ENCODE assay signal across 1 cellular context in the genomic region with DNA sequence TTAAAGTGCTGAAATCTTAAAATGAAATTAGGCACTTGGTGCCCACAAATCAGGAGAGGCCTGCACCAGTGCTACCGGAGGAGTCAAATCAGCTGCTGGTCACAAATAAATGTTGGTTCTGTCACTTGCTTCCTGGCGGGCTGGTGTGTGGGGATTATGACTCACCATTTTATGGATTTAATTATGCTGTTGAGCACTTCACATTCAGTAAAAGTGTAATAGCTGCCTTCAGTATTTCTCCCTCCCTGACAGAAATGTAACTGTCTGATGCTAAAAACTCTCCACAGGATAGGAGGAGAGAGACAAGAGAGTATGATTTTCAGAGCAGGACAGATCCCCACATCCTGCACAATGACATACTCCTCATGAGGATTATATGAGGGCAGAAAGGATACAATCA.
TF ChIP-seq lines count a peak whose summit lies in the region.

No MANE protein-coding gene starts in this region.

TF ChIP-seq in HEK293, 187 proteins besides CTCF, POLR2A, EP300 and RAD21 (continued from another document and continues in another):
- TF ChIP-seq, protein P1, sequence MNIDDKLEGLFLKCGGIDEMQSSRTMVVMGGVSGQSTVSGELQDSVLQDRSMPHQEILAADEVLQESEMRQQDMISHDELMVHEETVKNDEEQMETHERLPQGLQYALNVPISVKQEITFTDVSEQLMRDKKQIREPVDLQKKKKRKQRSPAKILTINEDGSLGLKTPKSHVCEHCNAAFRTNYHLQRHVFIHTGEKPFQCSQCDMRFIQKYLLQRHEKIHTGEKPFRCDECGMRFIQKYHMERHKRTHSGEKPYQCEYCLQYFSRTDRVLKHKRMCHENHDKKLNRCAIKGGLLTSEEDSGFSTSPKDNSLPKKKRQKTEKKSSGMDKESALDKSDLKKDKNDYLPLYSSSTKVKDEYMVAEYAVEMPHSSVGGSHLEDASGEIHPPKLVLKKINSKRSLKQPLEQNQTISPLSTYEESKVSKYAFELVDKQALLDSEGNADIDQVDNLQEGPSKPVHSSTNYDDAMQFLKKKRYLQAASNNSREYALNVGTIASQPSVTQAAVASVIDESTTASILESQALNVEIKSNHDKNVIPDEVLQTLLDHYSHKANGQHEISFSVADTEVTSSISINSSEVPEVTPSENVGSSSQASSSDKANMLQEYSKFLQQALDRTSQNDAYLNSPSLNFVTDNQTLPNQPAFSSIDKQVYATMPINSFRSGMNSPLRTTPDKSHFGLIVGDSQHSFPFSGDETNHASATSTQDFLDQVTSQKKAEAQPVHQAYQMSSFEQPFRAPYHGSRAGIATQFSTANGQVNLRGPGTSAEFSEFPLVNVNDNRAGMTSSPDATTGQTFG (tag by site-specific recombination; IDR thresholded peaks at IDR 0.05; ENCODE audit: borderline replicate concordance): no peak
- TF ChIP-seq GFI1B (tag by site-specific recombination; IDR thresholded peaks at IDR 0.05) (no peak), TRIM28 (IDR thresholded peaks at IDR 0.05; ENCODE audit: borderline replicate concordance, low read length) (peak; percentile 61), HOXC10 (CRISPR knock-in tag; IDR thresholded peaks at IDR 0.05) (no peak), YY1 (tag by site-specific recombination; IDR thresholded peaks at IDR 0.05) (no peak), ZNF202 (tag by site-specific recombination; IDR thresholded peaks at IDR 0.05; ENCODE audit: borderline replicate concordance) (no peak), ZNF768 (tag by site-specific recombination; IDR thresholded peaks at IDR 0.05) (no peak), ZNF830 (tag by site-specific recombination; IDR thresholded peaks at IDR 0.05; ENCODE audit: low read depth) (no peak), ZNF561 (tag by site-specific recombination; IDR thresholded peaks at IDR 0.05; ENCODE audit: borderline replicate concordance) (peak; percentile 59; the same call in 1 of the 2 replicates), GLIS1 (tag by site-specific recombination; IDR thresholded peaks at IDR 0.05) (peak; percentile 24; the same call in 1 of the 2 replicates), ZNF394 (tag by site-specific recombination; IDR thresholded peaks at IDR 0.05; ENCODE audit: borderline replicate concordance) (no peak), ZNF623 (tag by site-specific recombination; IDR thresholded peaks at IDR 0.05) (no peak), ZNF239 (tag by site-specific recombination; IDR thresholded peaks at IDR 0.05) (no peak), ZNF248 (tag by site-specific recombination; IDR thresholded peaks at IDR 0.05) (no peak), ZNF350 (tag by site-specific recombination; IDR thresholded peaks at IDR 0.05) (no peak), ZBTB8A (tag by site-specific recombination; IDR thresholded peaks at IDR 0.05) (peak; percentile 37; the same call in 1 of the 2 replicates), ZBTB7A (tag by site-specific recombination; IDR thresholded peaks at IDR 0.05; ENCODE audit: low read depth) (no peak), ZNF658 (tag by site-specific recombination; IDR thresholded peaks at IDR 0.05) (no peak), ZNF501 (tag by site-specific recombination; IDR thresholded peaks at IDR 0.05) (no peak), KLF1 (tag by site-specific recombination; IDR thresholded peaks at IDR 0.05) (no peak), KLF8 (tag by site-specific recombination; IDR thresholded peaks at IDR 0.05) (no peak), ZNF211 (tag by site-specific recombination; IDR thresholded peaks at IDR 0.05; ENCODE audit: low read depth) (no peak), RBAK (tag by site-specific recombination; IDR thresholded peaks at IDR 0.05) (no peak), SP7 (tag by site-specific recombination; IDR thresholded peaks at IDR 0.05) (peak; percentile 96), WT1 (tag by site-specific recombination; IDR thresholded peaks at IDR 0.05) (peak; percentile 64), IKZF3 (tag by site-specific recombination; IDR thresholded peaks at IDR 0.05) (peak; percentile 70), ZNF157 (tag by site-specific recombination; IDR thresholded peaks at IDR 0.05) (no peak), ZNF48 (tag by site-specific recombination; IDR thresholded peaks at IDR 0.05) (no peak), ZNF677 (tag by site-specific recombination; IDR thresholded peaks at IDR 0.05) (no peak), ZNF664 (tag by site-specific recombination; IDR thresholded peaks at IDR 0.05) (no peak), ZNF416 (tag by site-specific recombination; IDR thresholded peaks at IDR 0.05) (no peak), ZBTB21 (tag by site-specific recombination; IDR thresholded peaks at IDR 0.05) (0 out of 2 replicates have a peak, but pooled peaks have one; percentile 7), ZFHX2 (tag by site-specific recombination; conservative IDR thresholded peaks at IDR 0.05) (no peak), ZNF140 (tag by site-specific recombination; IDR thresholded peaks at IDR 0.05) (no peak), GLI4 (tag by site-specific recombination; IDR thresholded peaks at IDR 0.05) (no peak)
- TF ChIP-seq, protein P2, sequence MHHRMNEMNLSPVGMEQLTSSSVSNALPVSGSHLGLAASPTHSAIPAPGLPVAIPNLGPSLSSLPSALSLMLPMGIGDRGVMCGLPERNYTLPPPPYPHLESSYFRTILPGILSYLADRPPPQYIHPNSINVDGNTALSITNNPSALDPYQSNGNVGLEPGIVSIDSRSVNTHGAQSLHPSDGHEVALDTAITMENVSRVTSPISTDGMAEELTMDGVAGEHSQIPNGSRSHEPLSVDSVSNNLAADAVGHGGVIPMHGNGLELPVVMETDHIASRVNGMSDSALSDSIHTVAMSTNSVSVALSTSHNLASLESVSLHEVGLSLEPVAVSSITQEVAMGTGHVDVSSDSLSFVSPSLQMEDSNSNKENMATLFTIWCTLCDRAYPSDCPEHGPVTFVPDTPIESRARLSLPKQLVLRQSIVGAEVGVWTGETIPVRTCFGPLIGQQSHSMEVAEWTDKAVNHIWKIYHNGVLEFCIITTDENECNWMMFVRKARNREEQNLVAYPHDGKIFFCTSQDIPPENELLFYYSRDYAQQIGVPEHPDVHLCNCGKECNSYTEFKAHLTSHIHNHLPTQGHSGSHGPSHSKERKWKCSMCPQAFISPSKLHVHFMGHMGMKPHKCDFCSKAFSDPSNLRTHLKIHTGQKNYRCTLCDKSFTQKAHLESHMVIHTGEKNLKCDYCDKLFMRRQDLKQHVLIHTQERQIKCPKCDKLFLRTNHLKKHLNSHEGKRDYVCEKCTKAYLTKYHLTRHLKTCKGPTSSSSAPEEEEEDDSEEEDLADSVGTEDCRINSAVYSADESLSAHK (tag by site-specific recombination; IDR thresholded peaks at IDR 0.05): peak; percentile 53; the same call in 1 of the 2 replicates
- TF ChIP-seq, protein P3, sequence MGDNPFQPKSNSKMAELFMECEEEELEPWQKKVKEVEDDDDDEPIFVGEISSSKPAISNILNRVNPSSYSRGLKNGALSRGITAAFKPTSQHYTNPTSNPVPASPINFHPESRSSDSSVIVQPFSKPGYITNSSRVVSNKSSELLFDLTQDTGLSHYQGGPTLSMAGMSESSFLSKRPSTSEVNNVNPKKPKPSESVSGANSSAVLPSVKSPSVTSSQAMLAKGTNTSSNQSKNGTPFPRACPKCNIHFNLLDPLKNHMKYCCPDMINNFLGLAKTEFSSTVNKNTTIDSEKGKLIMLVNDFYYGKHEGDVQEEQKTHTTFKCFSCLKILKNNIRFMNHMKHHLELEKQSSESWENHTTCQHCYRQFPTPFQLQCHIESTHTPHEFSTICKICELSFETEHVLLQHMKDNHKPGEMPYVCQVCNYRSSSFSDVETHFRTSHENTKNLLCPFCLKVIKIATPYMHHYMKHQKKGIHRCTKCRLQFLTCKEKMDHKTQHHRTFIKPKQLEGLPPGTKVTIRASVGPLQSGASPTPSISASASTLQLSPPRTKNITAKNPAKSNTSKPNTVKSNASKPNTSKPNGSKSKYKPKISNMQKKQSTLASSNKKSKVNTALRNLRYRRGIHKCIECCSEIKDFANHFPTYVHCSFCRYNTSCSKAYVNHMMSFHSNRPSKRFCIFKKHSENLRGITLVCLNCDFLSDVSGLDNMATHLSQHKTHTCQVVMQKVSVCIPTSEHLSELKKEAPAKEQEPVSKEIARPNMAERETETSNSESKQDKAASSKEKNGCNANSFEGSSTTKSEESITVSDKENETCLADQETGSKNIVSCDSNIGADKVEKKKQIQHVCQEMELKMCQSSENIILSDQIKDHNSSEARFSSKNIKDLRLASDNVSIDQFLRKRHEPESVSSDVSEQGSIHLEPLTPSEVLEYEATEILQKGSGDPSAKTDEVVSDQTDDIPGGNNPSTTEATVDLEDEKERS (tag by site-specific recombination; IDR thresholded peaks at IDR 0.05): no peak
- TF ChIP-seq, protein P4, sequence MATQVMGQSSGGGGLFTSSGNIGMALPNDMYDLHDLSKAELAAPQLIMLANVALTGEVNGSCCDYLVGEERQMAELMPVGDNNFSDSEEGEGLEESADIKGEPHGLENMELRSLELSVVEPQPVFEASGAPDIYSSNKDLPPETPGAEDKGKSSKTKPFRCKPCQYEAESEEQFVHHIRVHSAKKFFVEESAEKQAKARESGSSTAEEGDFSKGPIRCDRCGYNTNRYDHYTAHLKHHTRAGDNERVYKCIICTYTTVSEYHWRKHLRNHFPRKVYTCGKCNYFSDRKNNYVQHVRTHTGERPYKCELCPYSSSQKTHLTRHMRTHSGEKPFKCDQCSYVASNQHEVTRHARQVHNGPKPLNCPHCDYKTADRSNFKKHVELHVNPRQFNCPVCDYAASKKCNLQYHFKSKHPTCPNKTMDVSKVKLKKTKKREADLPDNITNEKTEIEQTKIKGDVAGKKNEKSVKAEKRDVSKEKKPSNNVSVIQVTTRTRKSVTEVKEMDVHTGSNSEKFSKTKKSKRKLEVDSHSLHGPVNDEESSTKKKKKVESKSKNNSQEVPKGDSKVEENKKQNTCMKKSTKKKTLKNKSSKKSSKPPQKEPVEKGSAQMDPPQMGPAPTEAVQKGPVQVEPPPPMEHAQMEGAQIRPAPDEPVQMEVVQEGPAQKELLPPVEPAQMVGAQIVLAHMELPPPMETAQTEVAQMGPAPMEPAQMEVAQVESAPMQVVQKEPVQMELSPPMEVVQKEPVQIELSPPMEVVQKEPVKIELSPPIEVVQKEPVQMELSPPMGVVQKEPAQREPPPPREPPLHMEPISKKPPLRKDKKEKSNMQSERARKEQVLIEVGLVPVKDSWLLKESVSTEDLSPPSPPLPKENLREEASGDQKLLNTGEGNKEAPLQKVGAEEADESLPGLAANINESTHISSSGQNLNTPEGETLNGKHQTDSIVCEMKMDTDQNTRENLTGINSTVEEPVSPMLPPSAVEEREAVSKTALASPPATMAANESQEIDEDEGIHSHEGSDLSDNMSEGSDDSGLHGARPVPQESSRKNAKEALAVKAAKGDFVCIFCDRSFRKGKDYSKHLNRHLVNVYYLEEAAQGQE (tag by site-specific recombination; IDR thresholded peaks at IDR 0.05): no peak
- TF ChIP-seq, protein P5, sequence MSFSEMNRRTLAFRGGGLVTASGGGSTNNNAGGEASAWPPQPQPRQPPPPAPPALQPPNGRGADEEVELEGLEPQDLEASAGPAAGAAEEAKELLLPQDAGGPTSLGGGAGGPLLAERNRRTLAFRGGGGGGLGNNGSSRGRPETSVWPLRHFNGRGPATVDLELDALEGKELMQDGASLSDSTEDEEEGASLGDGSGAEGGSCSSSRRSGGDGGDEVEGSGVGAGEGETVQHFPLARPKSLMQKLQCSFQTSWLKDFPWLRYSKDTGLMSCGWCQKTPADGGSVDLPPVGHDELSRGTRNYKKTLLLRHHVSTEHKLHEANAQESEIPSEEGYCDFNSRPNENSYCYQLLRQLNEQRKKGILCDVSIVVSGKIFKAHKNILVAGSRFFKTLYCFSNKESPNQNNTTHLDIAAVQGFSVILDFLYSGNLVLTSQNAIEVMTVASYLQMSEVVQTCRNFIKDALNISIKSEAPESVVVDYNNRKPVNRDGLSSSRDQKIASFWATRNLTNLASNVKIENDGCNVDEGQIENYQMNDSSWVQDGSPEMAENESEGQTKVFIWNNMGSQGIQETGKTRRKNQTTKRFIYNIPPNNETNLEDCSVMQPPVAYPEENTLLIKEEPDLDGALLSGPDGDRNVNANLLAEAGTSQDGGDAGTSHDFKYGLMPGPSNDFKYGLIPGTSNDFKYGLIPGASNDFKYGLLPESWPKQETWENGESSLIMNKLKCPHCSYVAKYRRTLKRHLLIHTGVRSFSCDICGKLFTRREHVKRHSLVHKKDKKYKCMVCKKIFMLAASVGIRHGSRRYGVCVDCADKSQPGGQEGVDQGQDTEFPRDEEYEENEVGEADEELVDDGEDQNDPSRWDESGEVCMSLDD (tag by site-specific recombination; IDR thresholded peaks at IDR 0.05): no peak
- TF ChIP-seq, protein P6, sequence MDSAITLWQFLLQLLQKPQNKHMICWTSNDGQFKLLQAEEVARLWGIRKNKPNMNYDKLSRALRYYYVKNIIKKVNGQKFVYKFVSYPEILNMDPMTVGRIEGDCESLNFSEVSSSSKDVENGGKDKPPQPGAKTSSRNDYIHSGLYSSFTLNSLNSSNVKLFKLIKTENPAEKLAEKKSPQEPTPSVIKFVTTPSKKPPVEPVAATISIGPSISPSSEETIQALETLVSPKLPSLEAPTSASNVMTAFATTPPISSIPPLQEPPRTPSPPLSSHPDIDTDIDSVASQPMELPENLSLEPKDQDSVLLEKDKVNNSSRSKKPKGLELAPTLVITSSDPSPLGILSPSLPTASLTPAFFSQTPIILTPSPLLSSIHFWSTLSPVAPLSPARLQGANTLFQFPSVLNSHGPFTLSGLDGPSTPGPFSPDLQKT (IDR thresholded peaks at IDR 0.05; ENCODE audit: borderline replicate concordance, low read depth, low read length): no peak
- TF ChIP-seq, protein P7, sequence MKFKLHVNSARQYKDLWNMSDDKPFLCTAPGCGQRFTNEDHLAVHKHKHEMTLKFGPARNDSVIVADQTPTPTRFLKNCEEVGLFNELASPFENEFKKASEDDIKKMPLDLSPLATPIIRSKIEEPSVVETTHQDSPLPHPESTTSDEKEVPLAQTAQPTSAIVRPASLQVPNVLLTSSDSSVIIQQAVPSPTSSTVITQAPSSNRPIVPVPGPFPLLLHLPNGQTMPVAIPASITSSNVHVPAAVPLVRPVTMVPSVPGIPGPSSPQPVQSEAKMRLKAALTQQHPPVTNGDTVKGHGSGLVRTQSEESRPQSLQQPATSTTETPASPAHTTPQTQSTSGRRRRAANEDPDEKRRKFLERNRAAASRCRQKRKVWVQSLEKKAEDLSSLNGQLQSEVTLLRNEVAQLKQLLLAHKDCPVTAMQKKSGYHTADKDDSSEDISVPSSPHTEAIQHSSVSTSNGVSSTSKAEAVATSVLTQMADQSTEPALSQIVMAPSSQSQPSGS (tag by site-specific recombination; IDR thresholded peaks at IDR 0.05; ENCODE audit: low read depth): no peak
- TF ChIP-seq, protein P8, sequence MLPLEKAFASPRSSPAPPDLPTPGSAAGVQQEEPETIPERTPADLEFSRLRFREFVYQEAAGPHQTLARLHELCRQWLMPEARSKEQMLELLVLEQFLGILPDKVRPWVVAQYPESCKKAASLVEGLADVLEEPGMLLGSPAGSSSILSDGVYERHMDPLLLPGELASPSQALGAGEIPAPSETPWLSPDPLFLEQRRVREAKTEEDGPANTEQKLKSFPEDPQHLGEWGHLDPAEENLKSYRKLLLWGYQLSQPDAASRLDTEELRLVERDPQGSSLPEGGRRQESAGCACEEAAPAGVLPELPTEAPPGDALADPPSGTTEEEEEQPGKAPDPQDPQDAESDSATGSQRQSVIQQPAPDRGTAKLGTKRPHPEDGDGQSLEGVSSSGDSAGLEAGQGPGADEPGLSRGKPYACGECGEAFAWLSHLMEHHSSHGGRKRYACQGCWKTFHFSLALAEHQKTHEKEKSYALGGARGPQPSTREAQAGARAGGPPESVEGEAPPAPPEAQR (tag by site-specific recombination; IDR thresholded peaks at IDR 0.05): no peak
